ENCODE assay signal across 11 cellular contexts in the genomic region with DNA sequence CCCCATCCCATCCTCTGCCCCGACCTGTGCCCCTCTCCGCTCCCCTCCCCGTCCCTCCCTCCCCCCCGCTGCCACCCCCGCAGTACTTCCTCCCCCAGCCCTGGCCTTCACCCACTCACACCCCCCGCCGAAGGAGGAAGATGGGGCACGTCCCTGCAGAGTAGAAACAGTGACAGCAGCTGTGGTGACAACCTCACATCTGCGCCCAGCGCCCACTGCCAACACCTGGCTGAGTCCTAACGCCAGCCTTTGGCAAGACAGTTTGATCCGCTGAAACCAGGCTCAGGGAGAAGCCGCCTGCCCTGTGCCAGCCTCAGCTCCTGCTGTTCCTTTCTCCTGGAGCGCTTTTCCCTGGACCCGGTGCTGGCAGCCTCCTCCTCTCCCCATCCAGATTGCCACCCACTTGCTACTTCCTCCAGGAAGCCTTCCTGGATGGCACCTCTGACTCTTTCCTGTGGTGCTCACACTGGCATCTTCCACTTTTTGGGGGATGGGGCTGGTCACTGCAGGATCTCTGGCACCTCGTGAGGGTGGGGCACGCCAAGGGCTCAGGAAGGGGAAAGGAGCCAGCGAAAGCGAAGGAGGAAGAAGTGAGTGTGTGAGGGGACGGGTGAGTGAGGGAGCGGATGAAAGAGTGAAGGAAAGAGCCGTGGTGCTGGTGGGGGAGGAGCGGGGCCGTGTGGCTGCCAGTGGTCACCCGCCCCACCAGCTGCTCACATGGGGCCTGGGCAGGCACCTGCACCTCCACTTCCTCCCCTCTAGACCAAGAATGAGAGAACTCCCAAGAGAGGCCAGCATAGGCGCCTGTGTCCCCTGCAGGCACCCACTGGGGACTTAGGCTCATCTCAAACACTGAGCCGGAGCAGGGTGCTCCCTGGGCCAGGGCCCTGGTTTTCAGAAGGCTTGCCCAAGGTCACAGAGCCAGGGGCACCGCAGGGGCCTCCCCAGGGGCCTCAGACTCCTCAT. TPM values are rescaled to one million over a fixed set of nuclear protein-coding genes. Genes with fewer than 3 reads are reported as not detected.
DNase-seq lines count a peak whose midpoint lies in the region; ATAC-seq and TF ChIP-seq lines count a peak whose summit lies in the region.
"Had no signal": no experiment of that assay in that cellular context is flagged by ENCODE, and none has a peak within 500 bp of the region (broad histone marks: within the 10 kb centered on the region; RNA-seq: fewer than 3 reads in every experiment).

No MANE protein-coding gene starts in this region.

- peak; percentile 71 for DNase-seq in GM10266 (ENCODE audit: extremely low spot score)
- DNase-seq in activated CD4-positive, alpha-beta T cell treated with anti-CD3 and anti-CD28 coated beads for 48 hours: peak; percentile 37
- DNase-seq in mesothelial cell of epicardium (ENCODE audit: low spot score in 2 of 2, unreplicated experiment in 2 of 2): no peak
- DNase-seq in dedifferentiated amniotic fluid mesenchymal stem cell (ENCODE audit: extremely low spot score): no peak
- no peak for DNase-seq in esophagus muscularis mucosa (ENCODE audit: extremely low spot score)
- DNase-seq in effector CD8-positive, alpha-beta T cell (lab: John Stamatoyannopoulos, UW): no peak
- DNase-seq: HCEC 1CT; NK-92 treated with Interleukin-12 subunit alpha and Interleukin-12 subunit beta, amount 100 ng/mL, for 24 hours had no signal

- 79% methylated on average over 18 of the region's 28 CpGs for WGBS in esophagus muscularis mucosa

- peaks cover 25% of the 10 kb centered on the region for H3K4me1 Mint-ChIP-seq in mesothelial cell of epicardium

- peaks cover 0 to 6% (median 0%) of the 10 kb centered on the region in 4 donors for H3K4me1 ChIP-seq in esophagus muscularis mucosa

- ATAC-seq in GM21723 (IDR thresholded peaks at IDR 0.05; ENCODE audit: unreplicated experiment) (peak; percentile 58), HG02885 (IDR thresholded peaks at IDR 0.05; ENCODE audit: poor library complexity, unreplicated experiment) (no peak)

- H3K4me3 Mint-ChIP-seq in mesothelial cell of epicardium: no peak overlapping the region

- H3K9me3 ChIP-seq in esophagus muscularis mucosa: no peaks in the 10 kb centered on the region

- peaks cover 0 to 51% (median 0%) of the 10 kb centered on the region in 4 donors for H3K27me3 ChIP-seq in esophagus muscularis mucosa

- intact Hi-C loops in esophagus muscularis mucosa (cut with DNase I): no loop called here

- H3K27ac Mint-ChIP-seq in mesothelial cell of epicardium: peak overlapping the region; percentile 52

- H3K27me3 Mint-ChIP-seq in mesothelial cell of epicardium (ENCODE audit: low read depth): no peaks in the 10 kb centered on the region

- H3K9me3 Mint-ChIP-seq in mesothelial cell of epicardium: no peaks in the 10 kb centered on the region

- H3K27ac ChIP-seq in esophagus muscularis mucosa (replicated peaks in 1 of 4): no peak overlapping the region
- H3K27ac ChIP-seq: coronary artery had no signal

- TF ChIP-seq CTCF in GM10266 (IDR thresholded peaks at IDR 0.05; ENCODE audit: control insufficient read depth, insufficient read depth, low read depth, missing control alignments): no peak
- TF ChIP-seq CTCF in mesothelial cell of epicardium (IDR thresholded peaks at IDR 0.05; ENCODE audit: unreplicated experiment): no peak
- no peak for TF ChIP-seq CTCF in esophagus muscularis mucosa (IDR thresholded peaks at IDR 0.05)

- TF ChIP-seq EP300 in esophagus muscularis mucosa (IDR thresholded peaks at IDR 0.05): no peak

- H3K36me3 Mint-ChIP-seq in mesothelial cell of epicardium: peaks cover 2% of the 10 kb centered on the region

- no peak for TF ChIP-seq POLR2A in esophagus muscularis mucosa (IDR thresholded peaks at IDR 0.05; ENCODE audit: low read depth)

- H3K4me3 ChIP-seq in esophagus muscularis mucosa: no peak overlapping the region
- H3K4me3 ChIP-seq: coronary artery had no signal

- no peaks in the 10 kb centered on the region for H3K36me3 ChIP-seq in esophagus muscularis mucosa

RNA-seq across cellular contexts. Expression of a gene that starts 27.0 kb away (rescaled TPM):
- 51.1 to 56.2 TPM (median 52.6 TPM) in 3 replicates for total RNA-seq in mesothelial cell of epicardium
- total RNA-seq in esophagus muscularis mucosa: 1 to 10 TPM in 2 of 4 donors, under 1 TPM in 2; 0.42 to 1.4 (median 1.0) TPM

Comparison
In these comparisons a context has a peak if more than half of its experiments do, and no peak if none do; other contexts are left out.
1. DNase-seq: peak in GM10266 (single experiment) and activated CD4-positive, alpha-beta T cell treated with anti-CD3 and anti-CD28 coated beads for 48 hours (single experiment); none in mesothelial cell of epicardium (0 of 2), dedifferentiated amniotic fluid mesenchymal stem cell (single experiment), esophagus muscularis mucosa (single experiment) and effector CD8-positive, alpha-beta T cell (single experiment).
2. RNA of a gene that starts 27.0 kb away (total RNA-seq): 51.1 to 56.2 TPM in mesothelial cell of epicardium; 0.42 to 1.4 TPM in esophagus muscularis mucosa; every median in the first group is over 10 times any median in the second.